9 cellular contexts compared by ENCODE assay signal in genomic region chr10:26438534-26439269, GRCh38. TPM values are rescaled to one million over a fixed set of nuclear protein-coding genes. Genes with fewer than 3 reads are reported as not detected.
DNase-seq lines count a peak whose midpoint lies in the region; ATAC-seq, FAIRE-seq and TF ChIP-seq lines count a peak whose summit lies in the region.
"Had no signal": no experiment of that assay in that cellular context is flagged by ENCODE, and none has a peak within 500 bp of the region (broad histone marks: within the 10 kb centered on the region; RNA-seq: fewer than 3 reads in every experiment).

No MANE protein-coding gene starts in this region.

- POLR2A ChIA-PET in H1 (lab: Charles Lee; ENCODE audit: partially characterized antibody) = interaction anchor here (1.2 kb wide), 1 partner anchor 10 kb away, joined by 3 read pairs; no protein-coding TSS in a partner anchor

- no peak overlapping the region for H3K27ac Mint-ChIP-seq in nephron progenitor cell

- peak overlapping the region; percentile 22 to 56 (median 48); a peak in 7 of 8 replicates for H3K4me3 ChIP-seq in H1 (ENCODE audit: extremely low read depth in 1 of 4, insufficient read depth in 2 of 4, low read depth in 3 of 4, low read length in 4 of 4)
- peak overlapping the region; percentile 95 for H3K4me3 ChIP-seq in thymus (ENCODE audit: low read length)

- H4K91ac ChIP-seq in H1 (replicated peaks; ENCODE audit: insufficient read length, low read length) = no peak overlapping the region

- H2AK5ac ChIP-seq in H1 (ENCODE audit: low read depth, low read length) = no peak overlapping the region

- no peak overlapping the region for H2BK20ac ChIP-seq in H1 (ENCODE audit: low read length)

- FAIRE-seq in H1 (lab: Jason Lieb, UNC) = no peak

- H2BK12ac ChIP-seq in H1 (ENCODE audit: low read depth, low read length) = no peak overlapping the region

- H2BK15ac ChIP-seq in H1 (ENCODE audit: low read length) = no peak overlapping the region

- no peaks in the 10 kb centered on the region for H3K79me2 ChIP-seq in H1 (ENCODE audit: control insufficient read depth in 1 of 2, insufficient read depth in 2 of 2, low read length in 2 of 2)

- H4K20me1 ChIP-seq in H1 (replicated peaks in 1 of 2; ENCODE audit: control insufficient read depth in 1 of 2, insufficient read depth in 2 of 2, low read length in 2 of 2) = no peaks in the 10 kb centered on the region

- no peak overlapping the region for H3K18ac ChIP-seq in H1 (ENCODE audit: extremely low read depth, low read length)

- peaks cover 9% of the 10 kb centered on the region; the same call in 1 of the 2 replicates for H3K23me2 ChIP-seq in H1 (ENCODE audit: low read depth, low read length)

- H4K8ac ChIP-seq in H1 (ENCODE audit: extremely low read depth, insufficient read depth, low read length) = peak overlapping the region; percentile 65

- no peak for TF ChIP-seq RAD21 in H1 (IDR thresholded peaks at IDR 0.05 in 1 of 2, conservative IDR thresholded peaks at IDR 0.05 in 1 of 2; ENCODE audit: low read depth in 2 of 2, low read length in 2 of 2)

- no peak overlapping the region for H3K56ac ChIP-seq in H1 (replicated peaks; ENCODE audit: insufficient read length, low read depth, low read length)

- H3K4ac ChIP-seq in H1 (replicated peaks; ENCODE audit: insufficient read length, low read depth, low read length) = no peak overlapping the region

- H2BK5ac ChIP-seq in H1 (ENCODE audit: low read depth, low read length) = no peak overlapping the region

- H3K4me3 Mint-ChIP-seq in nephron progenitor cell = peak overlapping the region; percentile 61

- no peak for TF ChIP-seq POLR2A in H1 (IDR thresholded peaks at IDR 0.05; ENCODE audit: control extremely low read depth in 1 of 2, low read depth in 2 of 2, low read length in 2 of 2)

- H3K27ac ChIP-seq in H1 (ENCODE audit: low read depth, low read length) (no peak overlapping the region), thymus (ENCODE audit: low read depth) (peak overlapping the region; percentile 99)

- H3K36me3 ChIP-seq in H1 (ENCODE audit: control insufficient read depth in 2 of 4, insufficient read depth in 4 of 4, low read length in 3 of 4) = no peaks in the 10 kb centered on the region
- no peaks in the 10 kb centered on the region for H3K36me3 ChIP-seq in thymus (ENCODE audit: control insufficient read depth, insufficient read depth)

- H3K79me1 ChIP-seq in H1 (ENCODE audit: low read depth, low read length) = no peaks in the 10 kb centered on the region

- no peak overlapping the region for H3K23ac ChIP-seq in H1 (ENCODE audit: insufficient read length)

- TF ChIP-seq CTCF in H1 (IDR thresholded peaks at IDR 0.05; ENCODE audit: control extremely low read depth in 1 of 3, insufficient read depth in 1 of 3, low read depth in 1 of 3, low read length in 3 of 3) = no peak
- no peak for TF ChIP-seq CTCF in nephron progenitor cell (IDR thresholded peaks at IDR 0.05)

- H3K27me3 ChIP-seq in H1 (replicated peaks in 1 of 4; ENCODE audit: control insufficient read depth in 3 of 4, extremely low read depth in 1 of 4, insufficient read depth in 3 of 4, low read length in 3 of 4) (peaks cover 6 to 24% (median 18%) of the 10 kb centered on the region in 4 experiments), thymus (ENCODE audit: control insufficient read depth, insufficient read depth) (no peaks in the 10 kb centered on the region)

- H3K4me1 ChIP-seq in H1 (replicated peaks in 1 of 4; ENCODE audit: control insufficient read depth in 3 of 4, insufficient read depth in 4 of 4, low read length in 3 of 4) (peaks cover 0 to 4% (median 0%) of the 10 kb centered on the region in 4 experiments; a peak in 2 of 7 replicates), thymus (ENCODE audit: control insufficient read depth, insufficient read depth, low read length) (peaks cover 13% of the 10 kb centered on the region)

- ATAC-seq in GM19351 (IDR thresholded peaks at IDR 0.05; ENCODE audit: unreplicated experiment) = peak; percentile 53
- peak; percentile 52 for ATAC-seq in HG03439 (IDR thresholded peaks at IDR 0.05; ENCODE audit: unreplicated experiment)
- ATAC-seq in GM21576 (IDR thresholded peaks at IDR 0.05; ENCODE audit: unreplicated experiment) = no peak

- no peak for TF ChIP-seq EP300 in H1 (IDR thresholded peaks at IDR 0.05; ENCODE audit: borderline replicate concordance in 1 of 2, low read depth in 2 of 2, low read length in 2 of 2)

- DNase-seq in activated CD4-positive, alpha-beta T cell treated with anti-CD3 and anti-CD28 coated beads, Interleukin-2, amount 50 U/mL, for 1 hour = peak; percentile 71
- peak in 1 of 2 experiments; percentile 63 for DNase-seq in H1 (ENCODE audit: low read depth in 1 of 2, low spot score in 2 of 2)
- DNase-seq in nephron progenitor cell = peak; percentile 30
- DNase-seq in AG08395 (ENCODE audit: low spot score) = no peak

- 0 out of 2 replicates have a peak overlapping the region, but pooled peaks have one; percentile 72 for H2AFZ ChIP-seq in H1 (ENCODE audit: low read length)

- no peak overlapping the region for H4K5ac ChIP-seq in H1 (ENCODE audit: insufficient read length, low read depth, low read length)

- H3K27me3 Mint-ChIP-seq in nephron progenitor cell (ENCODE audit: low read depth, poor library complexity) = peaks cover 62% of the 10 kb centered on the region

- H3K9me3 Mint-ChIP-seq in nephron progenitor cell = no peaks in the 10 kb centered on the region

- CTCF ChIA-PET in H1 (lab: Charles Lee; ENCODE audit: partially characterized antibody) = no interaction called here

- no peaks in the 10 kb centered on the region for H3K4me1 Mint-ChIP-seq in nephron progenitor cell

- H3K14ac ChIP-seq in H1 (ENCODE audit: insufficient read length) = no peak overlapping the region

- H3K9me3 ChIP-seq in H1 (ENCODE audit: insufficient read depth in 2 of 2, low read depth in 1 of 2, low read length in 1 of 2) (no peaks in the 10 kb centered on the region), thymus (ENCODE audit: control insufficient read depth) (no peaks in the 10 kb centered on the region)

- H3K36me3 Mint-ChIP-seq in nephron progenitor cell (ENCODE audit: low read depth) = no peaks in the 10 kb centered on the region

- WGBS in H1 (ENCODE audit: extremely low coverage in 1 of 2, insufficient coverage in 1 of 2, insufficient read length in 1 of 2, insufficient replicate concordance in 2 of 2, low coverage in 1 of 2, low lambda C conversion rate in 2 of 2, missing lambda C conversion rate in 1 of 2), 2 experiments = 11% methylated on average over 53 of the region's 57 CpGs; no CpG with 5 or more reads in 1 of the 2 experiments
- WGBS in thymus = under 1% methylated on average over 57 of the region's 57 CpGs

- H3K9ac ChIP-seq in H1 (replicated peaks in 1 of 4; ENCODE audit: extremely low read depth in 1 of 4, low read depth in 3 of 4, low read length in 3 of 4) = no peak overlapping the region; a peak in 1 of 7 replicates

- H2BK120ac ChIP-seq in H1 (replicated peaks; ENCODE audit: low read depth, low read length) = no peak overlapping the region

- peak overlapping the region; percentile 64 to 75 for H3K4me2 ChIP-seq in H1 (ENCODE audit: insufficient read depth in 1 of 2, low read depth in 2 of 2, low read length in 2 of 2)

TF ChIP-seq in H1, 55 proteins besides CTCF, POLR2A, EP300 and RAD21:
- TF ChIP-seq SUZ12 (IDR thresholded peaks at IDR 0.05; ENCODE audit: low read length) (peak; percentile 44; the same call in 1 of the 2 replicates), ZNF274 (IDR thresholded peaks at IDR 0.05; ENCODE audit: borderline replicate concordance, extremely low read depth, low read length) (no peak), TBP (IDR thresholded peaks at IDR 0.05; ENCODE audit: low read depth, low read length) (no peak; the same call in 1 of the 2 replicates), KDM4A (IDR thresholded peaks at IDR 0.05; ENCODE audit: low read depth, low read length, severe bottlenecking) (peak; percentile 93), E2F6 (IDR thresholded peaks at IDR 0.05) (peak; percentile 90), SAP30 (IDR thresholded peaks at IDR 0.05; ENCODE audit: insufficient read depth, insufficient replicate concordance, low read length) (no peak), GTF2F1 (IDR thresholded peaks at IDR 0.05; ENCODE audit: borderline replicate concordance, low read depth, low read length) (no peak)
- TF ChIP-seq, protein P1, sequence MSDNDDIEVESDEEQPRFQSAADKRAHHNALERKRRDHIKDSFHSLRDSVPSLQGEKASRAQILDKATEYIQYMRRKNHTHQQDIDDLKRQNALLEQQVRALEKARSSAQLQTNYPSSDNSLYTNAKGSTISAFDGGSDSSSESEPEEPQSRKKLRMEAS (IDR thresholded peaks at IDR 0.05) = peak; percentile 70

RNA-seq across cellular contexts. Expression of gene APBB1IP, which starts 0.6 kb away (rescaled TPM):
- not detected in 2 replicates for total RNA-seq in H1 (2021; fragmentation: NEBNext Ultra II Directional; extraction: Animal tissue kit (Norgen Biotek cat#: 25700))
- polyA plus RNA-seq in H1 (2011; rRNA removed) (0.02 and 0.05 TPM in 2 replicates), thymus (40.0 TPM)
- polyA plus RNA-seq in H1 (2011; cell fraction: cytosol; rRNA removed) = not detected
- polyA plus RNA-seq in H1 (2011; cell fraction: nucleus; rRNA removed) = 0.06 TPM
- polyA plus RNA-seq in H1 (2012, experiment 1 of 2) = 0.08 to 0.13 TPM in 2 of 4 replicates, not detected in the others
- polyA plus RNA-seq in H1 (2012, experiment 2 of 2) = 0.05 TPM
- 0.04 TPM for polyA plus RNA-seq in H1 (2013, experiment 1 of 2)
- polyA plus RNA-seq in H1 (2013, experiment 2 of 2) = 0.06 TPM
- not detected in 2 replicates for polyA minus RNA-seq in H1 (2011; rRNA and poly(A)+ RNA removed)
- polyA minus RNA-seq in H1 (2011; cell fraction: cytosol; rRNA and poly(A)+ RNA removed) = not detected
- not detected for polyA minus RNA-seq in H1 (2011; cell fraction: nucleus; rRNA and poly(A)+ RNA removed)
- total RNA-seq: dermis microvascular lymphatic vessel endothelial cell had no signal

Comparison
In these comparisons a context has a peak if more than half of its experiments do, and no peak if none do; other contexts are left out.
1. RNA of gene APBB1IP, which starts 0.6 kb away (polyA plus RNA-seq): 40.0 TPM in thymus (single experiment); 0.02 to 0.13 TPM in H1; every median in the first group is over 10 times any median in the second.